Comparison of ENCODE assay signal across 12 cellular contexts in genomic region chr19:46898731-46899130, GRCh38. TPM values are rescaled to one million over a fixed set of nuclear protein-coding genes. Genes with fewer than 3 reads are reported as not detected.
DNase-seq lines count a peak whose midpoint lies in the region; ATAC-seq and TF ChIP-seq lines count a peak whose summit lies in the region.
"Had no signal": no experiment of that assay in that cellular context is flagged by ENCODE, and none has a peak within 500 bp of the region (broad histone marks: within the 10 kb centered on the region; RNA-seq: fewer than 3 reads in every experiment).

No MANE protein-coding gene starts in this region.

- no peaks in the 10 kb centered on the region for H3K27me3 Mint-ChIP-seq in WTC11 (ENCODE audit: low read depth)
- no peaks in the 10 kb centered on the region for H3K27me3 Mint-ChIP-seq in activated T-helper 2 cell treated with anti-CD3 and anti-CD28 coated beads, Interferon-gamma antibody, Interleukin-2, Interleukin-4, amounts not matched to agents 10 μg/mL and 5 μg/mL and 100 μg/mL, durations not matched to agents 14 hours and 24 hours and 36 hours (ENCODE audit: low read depth)
- H3K27me3 Mint-ChIP-seq: activated CD4-positive, alpha-beta T cell treated with anti-CD3 and anti-CD28 coated beads, Interleukin-2, amount 10 ng/mL, durations not matched to agents 24 days and 14 days; activated naive CD8-positive, alpha-beta T cell treated with anti-CD3 and anti-CD28 coated beads for 36 hours; stimulated activated naive CD8-positive, alpha-beta T cell treated with anti-CD3 and anti-CD28 coated beads, Interleukin-15, Interleukin-2, amounts not matched to agents 100 ng/mL and 50 ng/mL, for 24 hours had no signal

- no peaks in the 10 kb centered on the region for H3K36me3 Mint-ChIP-seq in WTC11
- peaks cover 2% of the 10 kb centered on the region for H3K36me3 Mint-ChIP-seq in activated T-helper 2 cell treated with anti-CD3 and anti-CD28 coated beads, Interferon-gamma antibody, Interleukin-2, Interleukin-4, amounts not matched to agents 10 μg/mL and 5 μg/mL and 100 μg/mL, durations not matched to agents 14 hours and 24 hours and 36 hours (ENCODE audit: low read depth)
- H3K36me3 Mint-ChIP-seq: activated naive CD8-positive, alpha-beta T cell treated with anti-CD3 and anti-CD28 coated beads for 36 hours had no signal

- H3K9me3 Mint-ChIP-seq in WTC11 = no peaks in the 10 kb centered on the region
- H3K9me3 Mint-ChIP-seq in activated T-helper 2 cell treated with anti-CD3 and anti-CD28 coated beads, Interferon-gamma antibody, Interleukin-2, Interleukin-4, amounts not matched to agents 10 μg/mL and 5 μg/mL and 100 μg/mL, durations not matched to agents 14 hours and 24 hours and 36 hours = no peaks in the 10 kb centered on the region
- H3K9me3 Mint-ChIP-seq: activated CD4-positive, alpha-beta T cell treated with anti-CD3 and anti-CD28 coated beads, Interleukin-2, amount 10 ng/mL, durations not matched to agents 24 days and 14 days; activated naive CD8-positive, alpha-beta T cell treated with anti-CD3 and anti-CD28 coated beads for 36 hours; stimulated activated naive CD8-positive, alpha-beta T cell treated with anti-CD3 and anti-CD28 coated beads, Interleukin-15, Interleukin-2, amounts not matched to agents 100 ng/mL and 50 ng/mL, for 24 hours had no signal

- ATAC-seq in WTC11 (peak; percentile 24), HG02588 (IDR thresholded peaks at IDR 0.05; ENCODE audit: unreplicated experiment) (no peak), GM19328 (IDR thresholded peaks at IDR 0.05; ENCODE audit: unreplicated experiment) (no peak), HG03565 (IDR thresholded peaks at IDR 0.05; ENCODE audit: unreplicated experiment) (no peak)

- POLR2A ChIA-PET in WTC11 (lab: Charles Lee) = no interaction called here

- peaks cover 36% of the 10 kb centered on the region for H3K4me1 Mint-ChIP-seq in WTC11
- peaks cover 13% of the 10 kb centered on the region for H3K4me1 Mint-ChIP-seq in activated T-helper 2 cell treated with anti-CD3 and anti-CD28 coated beads, Interferon-gamma antibody, Interleukin-2, Interleukin-4, amounts not matched to agents 10 μg/mL and 5 μg/mL and 100 μg/mL, durations not matched to agents 14 hours and 24 hours and 36 hours (ENCODE audit: low read depth)

- intact Hi-C loops in activated T-helper 2 cell treated with anti-CD3 and anti-CD28 coated beads, Interferon-gamma antibody, Interleukin-2, Interleukin-4, amounts not matched to agents 10 μg/mL and 5 μg/mL and 100 μg/mL, durations not matched to agents 14 hours and 24 hours and 36 hours (cut with micrococcal nuclease) = no loop called here

- DNase-seq in Daoy (ENCODE audit: low read depth) = peak; percentile 46
- DNase-seq in WTC11 (ENCODE audit: low spot score) = no peak
- peak; percentile 72 for DNase-seq in globus pallidus (ENCODE audit: low spot score)
- peak; percentile 31 for DNase-seq in occipital lobe (lab: John Stamatoyannopoulos, UW)
- no peak for DNase-seq in activated T-helper 2 cell treated with anti-CD3 and anti-CD28 coated beads, Interferon-gamma antibody, Interleukin-2, Interleukin-4, amounts not matched to agents 10 μg/mL and 5 μg/mL and 100 μg/mL, durations not matched to agents 14 hours and 24 hours and 36 hours (ENCODE audit: low spot score)
- DNase-seq: activated CD4-positive, alpha-beta T cell treated with anti-CD3 and anti-CD28 coated beads, Interleukin-2, amount 10 ng/mL, durations not matched to agents 24 days and 14 days; activated naive CD8-positive, alpha-beta T cell treated with anti-CD3 and anti-CD28 coated beads for 36 hours; NCI-H2107 had no signal

- CTCF ChIA-PET in WTC11 (lab: Charles Lee) = interaction anchor here (1.1 to 1.6 kb wide), 5 partner anchors 10 to 114 kb away, joined by 3 to 4 read pairs (median 4); no protein-coding TSS in a partner anchor

- no peak overlapping the region for H3K4me3 Mint-ChIP-seq in WTC11
- H3K4me3 Mint-ChIP-seq in activated T-helper 2 cell treated with anti-CD3 and anti-CD28 coated beads, Interferon-gamma antibody, Interleukin-2, Interleukin-4, amounts not matched to agents 10 μg/mL and 5 μg/mL and 100 μg/mL, durations not matched to agents 14 hours and 24 hours and 36 hours (ENCODE audit: low read depth) = no peak overlapping the region
- H3K4me3 Mint-ChIP-seq: activated CD4-positive, alpha-beta T cell treated with anti-CD3 and anti-CD28 coated beads, Interleukin-2, amount 10 ng/mL, durations not matched to agents 24 days and 14 days; activated naive CD8-positive, alpha-beta T cell treated with anti-CD3 and anti-CD28 coated beads for 36 hours; stimulated activated naive CD8-positive, alpha-beta T cell treated with anti-CD3 and anti-CD28 coated beads, Interleukin-15, Interleukin-2, amounts not matched to agents 100 ng/mL and 50 ng/mL, for 24 hours had no signal

- H3K27ac Mint-ChIP-seq in WTC11 = peak overlapping the region; percentile 4; the same call in 1 of the 2 replicates
- no peak overlapping the region for H3K27ac Mint-ChIP-seq in activated T-helper 2 cell treated with anti-CD3 and anti-CD28 coated beads, Interferon-gamma antibody, Interleukin-2, Interleukin-4, amounts not matched to agents 10 μg/mL and 5 μg/mL and 100 μg/mL, durations not matched to agents 14 hours and 24 hours and 36 hours
- H3K27ac Mint-ChIP-seq: activated CD4-positive, alpha-beta T cell treated with anti-CD3 and anti-CD28 coated beads, Interleukin-2, amount 10 ng/mL, durations not matched to agents 24 days and 14 days; activated naive CD8-positive, alpha-beta T cell treated with anti-CD3 and anti-CD28 coated beads for 36 hours; stimulated activated naive CD8-positive, alpha-beta T cell treated with anti-CD3 and anti-CD28 coated beads, Interleukin-15, Interleukin-2, amounts not matched to agents 100 ng/mL and 50 ng/mL, for 24 hours had no signal

- no peak for TF ChIP-seq CTCF in WTC11 (IDR thresholded peaks at IDR 0.05)

TF ChIP-seq in WTC11, 78 proteins besides CTCF, POLR2A, EP300 and RAD21 (continues in another document):
- TF ChIP-seq NR1H2 (CRISPR knock-in tag; IDR thresholded peaks at IDR 0.05) (no peak), ZNF138 (CRISPR knock-in tag; conservative IDR thresholded peaks at IDR 0.05) (no peak), TCF7 (CRISPR knock-in tag; IDR thresholded peaks at IDR 0.05; ENCODE audit: low read depth) (no peak), FOXP1 (CRISPR knock-in tag; IDR thresholded peaks at IDR 0.05; ENCODE audit: borderline replicate concordance) (no peak), ZMAT4 (CRISPR knock-in tag; IDR thresholded peaks at IDR 0.05) (no peak), CDX4 (CRISPR knock-in tag; IDR thresholded peaks at IDR 0.05; ENCODE audit: borderline replicate concordance) (no peak), FOXJ3 (CRISPR knock-in tag; IDR thresholded peaks at IDR 0.05; ENCODE audit: borderline replicate concordance) (no peak), E2F4 (CRISPR knock-in tag; IDR thresholded peaks at IDR 0.05; ENCODE audit: borderline replicate concordance, low read depth) (no peak), TEAD4 (CRISPR knock-in tag; IDR thresholded peaks at IDR 0.05) (no peak), RELA (CRISPR knock-in tag; IDR thresholded peaks at IDR 0.05; ENCODE audit: borderline replicate concordance) (no peak), IRF1 (CRISPR knock-in tag; IDR thresholded peaks at IDR 0.05) (no peak), ZNF232 (CRISPR knock-in tag; IDR thresholded peaks at IDR 0.05) (no peak), NR3C1 (CRISPR knock-in tag; conservative IDR thresholded peaks at IDR 0.05; ENCODE audit: low read depth) (no peak)

RNA-seq across cellular contexts. Expression of gene ARHGAP35, which starts 37.9 kb away (rescaled TPM):
- total RNA-seq in Daoy (2014; rRNA removed; shearing (Covaris generic)) = 17.9 and 20.3 TPM in 2 replicates
- total RNA-seq in WTC11 (2021) (47.2 to 56.3 TPM (median 47.3 TPM) in 3 replicates), occipital lobe (76.3 TPM)
- total RNA-seq in activated T-helper 2 cell treated with anti-CD3 and anti-CD28 coated beads, Interferon-gamma antibody, Interleukin-2, Interleukin-4, amounts not matched to agents 10 μg/mL and 5 μg/mL and 100 μg/mL, durations not matched to agents 14 hours and 24 hours and 36 hours = 25.5 and 28.5 TPM in 2 replicates

RNA-seq across cellular contexts. Expression of gene AP2S1, which starts 48.1 kb away (rescaled TPM):
- total RNA-seq in Daoy (2014; rRNA removed; shearing (Covaris generic)) = 280 and 304 TPM in 2 replicates
- 232 to 249 TPM (median 234 TPM) in 3 replicates for total RNA-seq in WTC11 (2021)
- total RNA-seq in occipital lobe = 49.1 TPM
- 94.0 and 102 TPM in 2 replicates for total RNA-seq in activated T-helper 2 cell treated with anti-CD3 and anti-CD28 coated beads, Interferon-gamma antibody, Interleukin-2, Interleukin-4, amounts not matched to agents 10 μg/mL and 5 μg/mL and 100 μg/mL, durations not matched to agents 14 hours and 24 hours and 36 hours

Comparison
In these comparisons a context has a peak if more than half of its experiments do, and no peak if none do; other contexts are left out.
1. DNase-seq: peak in Daoy (single experiment), globus pallidus (single experiment) and occipital lobe (single experiment); none in WTC11 (single experiment) and activated T-helper 2 cell treated with anti-CD3 and anti-CD28 coated beads, Interferon-gamma antibody, Interleukin-2, Interleukin-4, amounts not matched to agents 10 μg/mL and 5 μg/mL and 100 μg/mL, durations not matched to agents 14 hours and 24 hours and 36 hours (single experiment).